ENCODE assay signal across 4 cellular contexts in the genomic region with DNA sequence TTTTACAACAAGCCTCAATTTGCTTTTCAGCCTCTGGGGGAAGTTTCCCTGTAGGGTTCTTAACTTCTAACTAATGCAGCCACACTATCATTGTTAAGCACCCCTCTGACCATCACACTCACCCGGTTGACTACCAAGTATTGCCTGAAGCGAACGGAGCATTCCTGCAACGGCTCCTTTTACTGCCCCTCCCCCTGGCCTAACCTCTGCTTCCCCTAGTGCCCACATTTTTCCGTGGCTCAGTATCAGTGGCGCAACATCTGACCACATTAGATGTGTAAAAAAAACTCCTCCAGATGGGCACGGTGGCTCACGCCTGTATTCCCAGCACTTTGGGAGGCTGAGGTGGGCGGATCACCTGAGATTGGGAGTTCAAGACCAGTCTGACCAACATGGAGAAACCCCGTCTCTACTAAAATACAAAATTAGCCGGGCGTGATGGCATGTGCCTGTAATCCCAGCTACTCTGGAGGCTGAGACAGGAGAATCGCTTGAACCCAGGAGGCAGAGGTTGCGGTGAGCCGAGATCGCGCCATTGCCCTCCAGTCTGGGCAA. TPM values are rescaled to one million over a fixed set of nuclear protein-coding genes. Genes with fewer than 3 reads are reported as not detected.
"Had no signal": no experiment of that assay in that cellular context is flagged by ENCODE, and none has a peak within 500 bp of the region (broad histone marks: within the 10 kb centered on the region; RNA-seq: fewer than 3 reads in every experiment).

No MANE protein-coding gene starts in this region.

RNA-seq across cellular contexts. Expression of a gene that starts 24.7 kb away (rescaled TPM):
- total RNA-seq: activated CD4-positive, alpha-beta T cell treated with anti-CD3 and anti-CD28 coated beads, Interleukin-2, amount 10 ng/mL, durations not matched to agents 24 days and 14 days; activated CD8-positive, alpha-beta memory T cell treated with anti-CD3 and anti-CD28 coated beads, Interleukin-2, amount 10 ng/mL, durations not matched to agents 7 days and 5 days; PC-9; T-helper 1 cell treated with Interleukin-12 subunit alpha and Interleukin-12 subunit beta and Interleukin-4 antibody, amounts not matched to agents 30 ng/mL and 1 ng/mL, for 36 hours had no signal
